Comparison of ENCODE assay signal across 23 cellular contexts in genomic region chr6:47853766-47854165, GRCh38.
"Had no signal": no experiment of that assay in that cellular context is flagged by ENCODE, and none has a peak within 500 bp of the region (broad histone marks: within the 10 kb centered on the region; RNA-seq: fewer than 3 reads in every experiment).

No MANE protein-coding gene starts in this region.

- H3K4me1 Mint-ChIP-seq: activated CD4-positive, alpha-beta T cell treated with anti-CD3 and anti-CD28 coated beads, Interleukin-2, amount 10 ng/mL, durations not matched to agents 7 days and 5 days; neural crest cell; stimulated activated memory B cell treated with anti-CD40 and anti-IgM and Interleukin-4, amounts not matched to agents 10 μg/mL and 1 μg/mL and 100 μg/mL, for 72 hours; T-cell had no signal

- H3K27ac ChIP-seq: body of pancreas, colonic mucosa, psoas muscle, thoracic aorta, upper lobe of right lung had no signal

- H3K4me3 Mint-ChIP-seq: activated CD4-positive, alpha-beta T cell treated with anti-CD3 and anti-CD28 coated beads, Interleukin-2, amount 10 ng/mL, durations not matched to agents 7 days and 5 days; activated CD8-positive, alpha-beta T cell treated with anti-CD3 and anti-CD28 coated beads, Interleukin-2, amount 10 ng/mL, durations not matched to agents 7 days and 5 days; activated naive CD4-positive, alpha-beta T cell treated with anti-CD3 and anti-CD28 coated beads for 36 hours; activated T-cell treated with anti-CD3 and anti-CD28 coated beads, Interleukin-2, amount 50 U/mL, for 24 hours; endodermal cell; mesothelial cell of epicardium; neural crest cell; stimulated activated memory B cell treated with anti-CD40 and anti-IgM and Interleukin-4, amounts not matched to agents 10 μg/mL and 1 μg/mL and 100 μg/mL, for 72 hours; T-cell had no signal

- H3K36me3 ChIP-seq: colonic mucosa, thoracic aorta, upper lobe of right lung had no signal

- H3K27me3 ChIP-seq: colonic mucosa, upper lobe of right lung had no signal

- H3K4me1 ChIP-seq: body of pancreas, colonic mucosa, psoas muscle, upper lobe of right lung had no signal

- H3K36me3 Mint-ChIP-seq: mesothelial cell of epicardium; stimulated activated memory B cell treated with anti-CD40 and anti-IgM and Interleukin-4, amounts not matched to agents 10 μg/mL and 1 μg/mL and 100 μg/mL, for 72 hours; T-cell had no signal

- ATAC-seq: activated CD8-positive, alpha-beta T cell treated with anti-CD3 and anti-CD28 coated beads, Interleukin-2, amount 10 ng/mL, durations not matched to agents 7 days and 5 days; body of pancreas; psoas muscle; sciatic nerve; stimulated activated memory B cell treated with anti-CD40 and anti-IgM and Interleukin-4, amounts not matched to agents 10 μg/mL and 1 μg/mL and 100 μg/mL, for 72 hours; T-cell; upper lobe of right lung had no signal

- DNase-seq: activated CD4-positive, alpha-beta T cell treated with anti-CD3 and anti-CD28 coated beads, Interleukin-2, amount 10 ng/mL, durations not matched to agents 7 days and 5 days; activated CD4-positive, CD25-positive, alpha-beta regulatory T cell; activated CD8-positive, alpha-beta T cell treated with anti-CD3 and anti-CD28 coated beads, Interleukin-2, amount 10 ng/mL, durations not matched to agents 7 days and 5 days; activated naive CD4-positive, alpha-beta T cell treated with anti-CD3 and anti-CD28 coated beads for 36 hours; activated T-cell treated with anti-CD3 and anti-CD28 coated beads, Interleukin-2, amount 50 U/mL, for 24 hours; body of pancreas; colonic mucosa; endodermal cell; foreskin fibroblast; glutamatergic neuron; hippocampal formation; islet precursor cell; psoas muscle; stimulated activated CD4-positive, alpha-beta T cell treated with anti-CD3 and anti-CD28 coated beads, Interleukin-4, amount 100 ng/mL, for 24 hours; T-cell; upper lobe of right lung had no signal

- H3K27ac Mint-ChIP-seq: activated CD4-positive, alpha-beta T cell treated with anti-CD3 and anti-CD28 coated beads, Interleukin-2, amount 10 ng/mL, durations not matched to agents 7 days and 5 days; activated CD8-positive, alpha-beta T cell treated with anti-CD3 and anti-CD28 coated beads, Interleukin-2, amount 10 ng/mL, durations not matched to agents 7 days and 5 days; activated naive CD4-positive, alpha-beta T cell treated with anti-CD3 and anti-CD28 coated beads for 36 hours; activated T-cell treated with anti-CD3 and anti-CD28 coated beads, Interleukin-2, amount 50 U/mL, for 24 hours; activated T-helper 2 cell treated with anti-CD3 and anti-CD28 coated beads, Interferon-gamma antibody, Interleukin-2, Interleukin-4, amounts not matched to agents 10 μg/mL and 5 μg/mL and 100 μg/mL, durations not matched to agents 14 hours and 24 hours and 36 hours; endodermal cell; mesothelial cell of epicardium; stimulated activated memory B cell treated with anti-CD40 and anti-IgM and Interleukin-4, amounts not matched to agents 10 μg/mL and 1 μg/mL and 100 μg/mL, for 72 hours; T-cell had no signal

- H3K4me3 ChIP-seq: body of pancreas, colonic mucosa, lung, psoas muscle, thoracic aorta, upper lobe of right lung had no signal

- H3K9me3 Mint-ChIP-seq: activated CD4-positive, alpha-beta T cell treated with anti-CD3 and anti-CD28 coated beads, Interleukin-2, amount 10 ng/mL, durations not matched to agents 7 days and 5 days; activated naive CD4-positive, alpha-beta T cell treated with anti-CD3 and anti-CD28 coated beads for 36 hours; activated T-cell treated with anti-CD3 and anti-CD28 coated beads, Interleukin-2, amount 50 U/mL, for 24 hours; activated T-helper 2 cell treated with anti-CD3 and anti-CD28 coated beads, Interferon-gamma antibody, Interleukin-2, Interleukin-4, amounts not matched to agents 10 μg/mL and 5 μg/mL and 100 μg/mL, durations not matched to agents 14 hours and 24 hours and 36 hours; endodermal cell; mesothelial cell of epicardium; neural crest cell; stimulated activated memory B cell treated with anti-CD40 and anti-IgM and Interleukin-4, amounts not matched to agents 10 μg/mL and 1 μg/mL and 100 μg/mL, for 72 hours; T-cell had no signal

- H3K9me3 ChIP-seq: body of pancreas, colonic mucosa, psoas muscle, thoracic aorta, upper lobe of right lung had no signal
